14 cellular contexts compared by ENCODE assay signal in genomic region chr12:79415754-79416435, GRCh38.
DNase-seq lines count a peak whose midpoint lies in the region; ATAC-seq and TF ChIP-seq lines count a peak whose summit lies in the region.
"Had no signal": no experiment of that assay in that cellular context is flagged by ENCODE, and none has a peak within 500 bp of the region (broad histone marks: within the 10 kb centered on the region; RNA-seq: fewer than 3 reads in every experiment).

No MANE protein-coding gene starts in this region.

- H3K79me2 ChIP-seq in H9 (ENCODE audit: insufficient read depth, low read length), result no peaks in the 10 kb centered on the region

- H3K4me1 Mint-ChIP-seq in H9 (peaks cover 34 to 41% of the 10 kb centered on the region in 2 experiments), progenitor cell of endocrine pancreas (ENCODE audit: low read depth) (peaks cover 27% of the 10 kb centered on the region)
- no peaks in the 10 kb centered on the region for H3K4me1 Mint-ChIP-seq in activated naive CD4-positive, alpha-beta T cell treated with anti-CD3 and anti-CD28 coated beads for 36 hours (ENCODE audit: low read depth)
- no peaks in the 10 kb centered on the region for H3K4me1 Mint-ChIP-seq in activated CD8-positive, alpha-beta memory T cell treated with anti-CD3 and anti-CD28 coated beads, Interleukin-2, amount 10 ng/mL, durations not matched to agents 7 days and 5 days

- no peak overlapping the region for H3K4ac ChIP-seq in H9 (ENCODE audit: low read depth, low read length)

- no peak overlapping the region for H4K91ac ChIP-seq in H9 (ENCODE audit: insufficient read length, low read depth, low read length)

- ATAC-seq in activated CD8-positive, alpha-beta memory T cell treated with anti-CD3 and anti-CD28 coated beads, Interleukin-2, amount 10 ng/mL, durations not matched to agents 7 days and 5 days, result no peak
- ATAC-seq: natural killer cell treated with Interleukin-12 subunit alpha and Interleukin-12 subunit beta and Interleukin-15 and Interleukin-18, amount 100 ng/mL, for 72 hours had no signal

- no peak overlapping the region for H3K4me3 ChIP-seq in lower leg skin (ENCODE audit: low read depth, poor library complexity, severe bottlenecking)

- intact Hi-C loops in activated naive CD4-positive, alpha-beta T cell treated with anti-CD3 and anti-CD28 coated beads for 36 hours (cut with micrococcal nuclease), result no loop called here
- intact Hi-C loops in lower leg skin (cut with DNase I; ENCODE audit: low total_unique reads), result no loop called here

- no peak overlapping the region for H2BK120ac ChIP-seq in H9 (ENCODE audit: low read depth, low read length, poor library complexity, severe bottlenecking)

- H3K27me3 ChIP-seq in H9 (ENCODE audit: insufficient read depth, low read length), result no peaks in the 10 kb centered on the region

- no peak overlapping the region for H3K4me2 ChIP-seq in H9 (ENCODE audit: insufficient read depth, insufficient read length, low read length)

- no peaks in the 10 kb centered on the region for H3K79me1 ChIP-seq in H9 (ENCODE audit: insufficient read depth, low read depth, low read length, poor library complexity, severe bottlenecking)

- DNase-seq in H9, result no peak
- peak; percentile 44 for DNase-seq in RPMI7951 (ENCODE audit: low read depth)
- peak; percentile 84 for DNase-seq in fibroblast of peridontal ligament (ENCODE audit: extremely low read depth)
- no peak for DNase-seq in progenitor cell of endocrine pancreas (ENCODE audit: low spot score, unreplicated experiment)
- no peak for DNase-seq in activated naive CD4-positive, alpha-beta T cell treated with anti-CD3 and anti-CD28 coated beads for 36 hours
- no peak for DNase-seq in lower leg skin (ENCODE audit: low spot score in 2 of 2)
- DNase-seq in activated CD8-positive, alpha-beta memory T cell treated with anti-CD3 and anti-CD28 coated beads, Interleukin-2, amount 10 ng/mL, durations not matched to agents 7 days and 5 days, result no peak
- DNase-seq in RKO (ENCODE audit: low spot score), result no peak
- DNase-seq: activated T-cell treated with anti-CD3 and anti-CD28 coated beads, Interleukin-2, amount 50 U/mL, for 24 hours; CD4-positive, alpha-beta T cell; NCI-H1436 treated with DMSO at 0.1 percent for 48 hours; stimulated activated CD4-positive, alpha-beta T cell treated with anti-CD3 and anti-CD28 coated beads, Interleukin-2, amount 100 ng/mL, for 24 hours had no signal

- no peak overlapping the region for H2BK5ac ChIP-seq in H9 (ENCODE audit: insufficient read length, low read length)

- H3K56ac ChIP-seq in H9 (ENCODE audit: insufficient read length, low read depth, low read length), result no peak overlapping the region

- no peaks in the 10 kb centered on the region for H3K9me3 ChIP-seq in H9 (ENCODE audit: control insufficient read depth, low read depth, low read length)

- H3K9me3 Mint-ChIP-seq in H9, result no peaks in the 10 kb centered on the region
- H3K9me3 Mint-ChIP-seq in progenitor cell of endocrine pancreas (ENCODE audit: low read depth), result no peaks in the 10 kb centered on the region
- H3K9me3 Mint-ChIP-seq in activated naive CD4-positive, alpha-beta T cell treated with anti-CD3 and anti-CD28 coated beads for 36 hours, result no peaks in the 10 kb centered on the region
- no peaks in the 10 kb centered on the region for H3K9me3 Mint-ChIP-seq in activated CD8-positive, alpha-beta memory T cell treated with anti-CD3 and anti-CD28 coated beads, Interleukin-2, amount 10 ng/mL, durations not matched to agents 7 days and 5 days (ENCODE audit: low read depth)
- H3K9me3 Mint-ChIP-seq: activated T-cell treated with anti-CD3 and anti-CD28 coated beads, Interleukin-2, amount 50 U/mL, for 24 hours; CD4-positive, alpha-beta T cell; natural killer cell treated with Interleukin-12 subunit alpha and Interleukin-12 subunit beta and Interleukin-15 and Interleukin-18, amount 100 ng/mL, for 72 hours; stimulated activated naive CD8-positive, alpha-beta T cell treated with anti-CD3 and anti-CD28 coated beads, Interleukin-15, Interleukin-2, amounts not matched to agents 100 ng/mL and 50 ng/mL, for 24 hours had no signal

- H3K23me2 ChIP-seq in H9 (ENCODE audit: insufficient read length, low read depth, low read length, poor library complexity, severe bottlenecking), result no peaks in the 10 kb centered on the region

- H3K9ac ChIP-seq in H9 (ENCODE audit: extremely low read depth, insufficient read length, low read length), result no peak overlapping the region

- H4K20me1 ChIP-seq in H9 (ENCODE audit: control insufficient read depth, insufficient read depth, insufficient read length), result no peaks in the 10 kb centered on the region

- H3K36me3 Mint-ChIP-seq in H9 (ENCODE audit: insufficient read depth in 1 of 3, low read depth in 3 of 3) (no peaks in the 10 kb centered on the region), progenitor cell of endocrine pancreas (ENCODE audit: insufficient read depth) (no peaks in the 10 kb centered on the region)
- H3K36me3 Mint-ChIP-seq in activated naive CD4-positive, alpha-beta T cell treated with anti-CD3 and anti-CD28 coated beads for 36 hours (ENCODE audit: low read depth), result no peaks in the 10 kb centered on the region
- no peaks in the 10 kb centered on the region for H3K36me3 Mint-ChIP-seq in activated CD8-positive, alpha-beta memory T cell treated with anti-CD3 and anti-CD28 coated beads, Interleukin-2, amount 10 ng/mL, durations not matched to agents 7 days and 5 days
- H3K36me3 Mint-ChIP-seq: natural killer cell treated with Interleukin-12 subunit alpha and Interleukin-12 subunit beta and Interleukin-15 and Interleukin-18, amount 100 ng/mL, for 72 hours had no signal

- no peak overlapping the region for H3K18ac ChIP-seq in H9 (ENCODE audit: insufficient read length, low read depth, low read length)

- peaks cover 6% of the 10 kb centered on the region for H3K4me1 ChIP-seq in H9 (ENCODE audit: insufficient read depth, low read length)

- H4K5ac ChIP-seq in H9 (ENCODE audit: insufficient read length, low read depth, low read length), result no peak overlapping the region

- H3K4me3 Mint-ChIP-seq in H9, result no peak overlapping the region
- no peak overlapping the region for H3K4me3 Mint-ChIP-seq in progenitor cell of endocrine pancreas (ENCODE audit: low read depth)
- H3K4me3 Mint-ChIP-seq in activated naive CD4-positive, alpha-beta T cell treated with anti-CD3 and anti-CD28 coated beads for 36 hours, result no peak overlapping the region
- H3K4me3 Mint-ChIP-seq in activated CD8-positive, alpha-beta memory T cell treated with anti-CD3 and anti-CD28 coated beads, Interleukin-2, amount 10 ng/mL, durations not matched to agents 7 days and 5 days, result no peak overlapping the region
- H3K4me3 Mint-ChIP-seq: activated T-cell treated with anti-CD3 and anti-CD28 coated beads, Interleukin-2, amount 50 U/mL, for 24 hours; CD4-positive, alpha-beta T cell; natural killer cell treated with Interleukin-12 subunit alpha and Interleukin-12 subunit beta and Interleukin-15 and Interleukin-18, amount 100 ng/mL, for 72 hours; stimulated activated naive CD8-positive, alpha-beta T cell treated with anti-CD3 and anti-CD28 coated beads, Interleukin-15, Interleukin-2, amounts not matched to agents 100 ng/mL and 50 ng/mL, for 24 hours had no signal

- H3K23ac ChIP-seq in H9 (ENCODE audit: insufficient read length, low read depth, low read length), result no peak overlapping the region

- no peak overlapping the region for H4K8ac ChIP-seq in H9 (replicated peaks; ENCODE audit: insufficient read length, low read depth, low read length)

- no peak overlapping the region for H2AFZ ChIP-seq in H9 (ENCODE audit: low read length)

- WGBS in H9 (ENCODE audit: extremely low coverage, insufficient read length, low lambda C conversion rate), result no CpG with 5 or more reads among the region's 5 CpGs
- 44 to 56% methylated on average over 5 of the region's 5 CpGs for WGBS in lower leg skin, 2 donors

- no peak overlapping the region for H3T11ph ChIP-seq in H9 (ENCODE audit: low read length)

- H2BK15ac ChIP-seq in H9 (ENCODE audit: low read depth, low read length), result no peak overlapping the region

- H3K27ac ChIP-seq in H9 (ENCODE audit: insufficient read length, low read depth, low read length), result peak overlapping the region; percentile 25

- no peak for TF ChIP-seq CTCF in H9 (conservative IDR thresholded peaks at IDR 0.05)
- no peak for TF ChIP-seq CTCF in progenitor cell of endocrine pancreas (IDR thresholded peaks at IDR 0.05; ENCODE audit: unreplicated experiment)
- TF ChIP-seq CTCF in lower leg skin (IDR thresholded peaks at IDR 0.05), result no peak

- H2BK20ac ChIP-seq in H9 (ENCODE audit: low read depth, low read length, poor library complexity, severe bottlenecking), result no peak overlapping the region

- no peak for TF ChIP-seq POLR2A in lower leg skin (IDR thresholded peaks at IDR 0.05)

- no peak overlapping the region for H3K14ac ChIP-seq in H9 (ENCODE audit: insufficient read depth, low read length)

- H2AK5ac ChIP-seq in H9 (ENCODE audit: insufficient read length, low read length), result no peak overlapping the region

- CTCF ChIA-PET in activated naive CD4-positive, alpha-beta T cell treated with anti-CD3 and anti-CD28 coated beads for 36 hours (lab: Charles Lee), result no interaction called here
- CTCF ChIA-PET in activated CD8-positive, alpha-beta memory T cell treated with anti-CD3 and anti-CD28 coated beads, Interleukin-2, amount 10 ng/mL, durations not matched to agents 7 days and 5 days (lab: Charles Lee), result no interaction called here

- H3K27me3 Mint-ChIP-seq in H9 (ENCODE audit: low read depth) (no peaks in the 10 kb centered on the region), progenitor cell of endocrine pancreas (no peaks in the 10 kb centered on the region)
- H3K27me3 Mint-ChIP-seq in activated naive CD4-positive, alpha-beta T cell treated with anti-CD3 and anti-CD28 coated beads for 36 hours (ENCODE audit: low read depth), result no peaks in the 10 kb centered on the region
- no peaks in the 10 kb centered on the region for H3K27me3 Mint-ChIP-seq in activated CD8-positive, alpha-beta memory T cell treated with anti-CD3 and anti-CD28 coated beads, Interleukin-2, amount 10 ng/mL, durations not matched to agents 7 days and 5 days
- H3K27me3 Mint-ChIP-seq: activated T-cell treated with anti-CD3 and anti-CD28 coated beads, Interleukin-2, amount 50 U/mL, for 24 hours; CD4-positive, alpha-beta T cell; stimulated activated naive CD8-positive, alpha-beta T cell treated with anti-CD3 and anti-CD28 coated beads, Interleukin-15, Interleukin-2, amounts not matched to agents 100 ng/mL and 50 ng/mL, for 24 hours had no signal

- H2BK12ac ChIP-seq in H9 (ENCODE audit: insufficient read length, low read depth, low read length), result no peak overlapping the region

- H3K27ac Mint-ChIP-seq in H9, result peak overlapping the region; percentile 0 to 65 (median 41); a peak in 6 of 7 replicates
- peak overlapping the region; percentile 76 for H3K27ac Mint-ChIP-seq in progenitor cell of endocrine pancreas
- no peak overlapping the region for H3K27ac Mint-ChIP-seq in activated naive CD4-positive, alpha-beta T cell treated with anti-CD3 and anti-CD28 coated beads for 36 hours
- H3K27ac Mint-ChIP-seq in activated CD8-positive, alpha-beta memory T cell treated with anti-CD3 and anti-CD28 coated beads, Interleukin-2, amount 10 ng/mL, durations not matched to agents 7 days and 5 days, result no peak overlapping the region
- H3K27ac Mint-ChIP-seq: activated T-cell treated with anti-CD3 and anti-CD28 coated beads, Interleukin-2, amount 50 U/mL, for 24 hours; CD4-positive, alpha-beta T cell; natural killer cell treated with Interleukin-12 subunit alpha and Interleukin-12 subunit beta and Interleukin-15 and Interleukin-18, amount 100 ng/mL, for 72 hours; stimulated activated naive CD8-positive, alpha-beta T cell treated with anti-CD3 and anti-CD28 coated beads, Interleukin-15, Interleukin-2, amounts not matched to agents 100 ng/mL and 50 ng/mL, for 24 hours had no signal

Comparison
In these comparisons a context has a peak if more than half of its experiments do, and no peak if none do; other contexts are left out.
1. DNase-seq: peak in RPMI7951 (single experiment) and fibroblast of peridontal ligament (single experiment); none in H9 (single experiment), progenitor cell of endocrine pancreas (single experiment), activated naive CD4-positive, alpha-beta T cell treated with anti-CD3 and anti-CD28 coated beads for 36 hours (single experiment), lower leg skin (0 of 2), activated CD8-positive, alpha-beta memory T cell treated with anti-CD3 and anti-CD28 coated beads, Interleukin-2, amount 10 ng/mL, durations not matched to agents 7 days and 5 days (single experiment) and RKO (single experiment).
2. H3K27ac Mint-ChIP-seq: peak in H9 (3 of 3) and progenitor cell of endocrine pancreas (single experiment); none in activated naive CD4-positive, alpha-beta T cell treated with anti-CD3 and anti-CD28 coated beads for 36 hours (single experiment) and activated CD8-positive, alpha-beta memory T cell treated with anti-CD3 and anti-CD28 coated beads, Interleukin-2, amount 10 ng/mL, durations not matched to agents 7 days and 5 days (single experiment).